ENCODE assay signal across 18 cellular contexts in the genomic region with DNA sequence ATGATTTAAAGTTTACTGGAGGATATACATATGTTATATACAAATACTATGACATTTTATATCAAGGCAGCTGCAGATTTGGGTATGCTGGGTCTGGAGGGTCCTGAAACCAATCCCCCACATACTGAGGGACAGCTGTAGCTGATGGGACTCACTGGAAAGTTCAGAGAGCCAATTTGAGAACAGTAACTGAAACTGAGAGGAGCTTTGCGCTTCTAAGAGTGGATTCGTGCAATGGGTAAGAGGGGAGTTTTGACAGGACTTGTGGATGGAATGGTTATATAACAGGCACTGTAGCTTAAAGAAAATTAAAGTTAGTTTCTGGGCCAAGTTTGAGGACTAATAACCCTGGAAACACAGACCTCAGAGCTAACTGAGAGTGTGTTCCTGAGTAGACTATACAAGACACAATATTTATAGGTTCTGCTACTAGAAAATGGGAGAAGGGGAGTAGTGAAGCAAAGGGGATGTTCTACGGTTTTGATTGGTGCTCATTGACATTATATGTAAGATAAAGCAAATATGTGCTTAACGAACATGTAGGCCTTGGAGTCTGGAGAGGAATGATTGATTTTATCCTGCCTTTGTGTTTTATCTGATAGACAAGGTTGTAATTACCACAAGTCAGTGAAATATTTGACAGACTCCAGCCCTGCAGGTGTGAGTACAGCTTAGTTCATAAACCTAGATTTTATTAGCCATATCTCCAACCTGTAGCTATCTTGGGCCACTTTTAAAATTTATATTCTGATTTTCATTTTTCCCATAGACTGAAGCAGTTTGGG. TPM values are rescaled to one million over a fixed set of nuclear protein-coding genes. Genes with fewer than 3 reads are reported as not detected.
DNase-seq lines count a peak whose midpoint lies in the region; ATAC-seq and TF ChIP-seq lines count a peak whose summit lies in the region.
"Had no signal": no experiment of that assay in that cellular context is flagged by ENCODE, and none has a peak within 500 bp of the region (broad histone marks: within the 10 kb centered on the region; RNA-seq: fewer than 3 reads in every experiment).

No MANE protein-coding gene starts in this region.

- no peaks in the 10 kb centered on the region for H3K27me3 ChIP-seq in H7 (ENCODE audit: control insufficient read depth, insufficient read depth, low read length)
- no peaks in the 10 kb centered on the region for H3K27me3 ChIP-seq in lower lobe of right lung (ENCODE audit: low read depth)
- H3K27me3 ChIP-seq: dorsolateral prefrontal cortex, SJCRH30 had no signal

- no peaks in the 10 kb centered on the region for H3K9me3 Mint-ChIP-seq in MCF 10A (ENCODE audit: unreplicated experiment)
- H3K9me3 Mint-ChIP-seq: IgD-negative memory B cell; naive thymus-derived CD4-positive, alpha-beta T cell had no signal

- ATAC-seq in GM18505 (IDR thresholded peaks at IDR 0.05; ENCODE audit: unreplicated experiment) (peak; percentile 31), GM21360 (IDR thresholded peaks at IDR 0.05; ENCODE audit: unreplicated experiment) (peak; percentile 53), HG02884 (IDR thresholded peaks at IDR 0.05; ENCODE audit: unreplicated experiment) (peak; percentile 41), lower lobe of right lung (no peak)
- ATAC-seq: activated CD8-positive, alpha-beta T cell treated with anti-CD3 and anti-CD28 coated beads, Interleukin-2, amount 10 ng/mL, durations not matched to agents 7 days and 5 days; left lobe of liver; naive thymus-derived CD4-positive, alpha-beta T cell had no signal

- no peak overlapping the region for H3K4me3 Mint-ChIP-seq in MCF 10A (ENCODE audit: unreplicated experiment)
- H3K4me3 Mint-ChIP-seq: activated CD8-positive, alpha-beta T cell treated with anti-CD3 and anti-CD28 coated beads, Interleukin-2, amount 10 ng/mL, durations not matched to agents 7 days and 5 days; naive thymus-derived CD4-positive, alpha-beta T cell had no signal

- H3K36me3 ChIP-seq in H7 (replicated peaks; ENCODE audit: control insufficient read depth, insufficient read depth, low read length) (no peaks in the 10 kb centered on the region), lower lobe of right lung (no peaks in the 10 kb centered on the region)
- H3K36me3 ChIP-seq: SJCRH30 had no signal

- no peaks in the 10 kb centered on the region for H3K4me1 Mint-ChIP-seq in MCF 10A (ENCODE audit: insufficient read depth, unreplicated experiment)

- H3K27ac ChIP-seq in substantia nigra (ENCODE audit: low read depth, low read length, poor library complexity, severe bottlenecking) = no peak overlapping the region
- H3K27ac ChIP-seq in lower lobe of right lung = no peak overlapping the region
- H3K27ac ChIP-seq: dorsolateral prefrontal cortex, SJCRH30 had no signal

- DNase-seq in NCI-H69 (lab: John Stamatoyannopoulos, UW) (peak; percentile 69), H7 (no peak), MCF 10A (ENCODE audit: unreplicated experiment) (no peak), substantia nigra (lab: John Stamatoyannopoulos, UW) (no peak), lower lobe of right lung (no peak)
- DNase-seq: activated CD8-positive, alpha-beta T cell treated with anti-CD3 and anti-CD28 coated beads, Interleukin-2, amount 10 ng/mL, durations not matched to agents 7 days and 5 days; activated gamma-delta T cell; dorsolateral prefrontal cortex; naive thymus-derived CD4-positive, alpha-beta T cell; NCI-H187; retina; SJCRH30; stimulated activated CD4-positive, alpha-beta T cell treated with anti-CD3 and anti-CD28 coated beads, Interleukin-2, amount 100 ng/mL, for 24 hours had no signal

- no peak overlapping the region for H3K4me3 ChIP-seq in H7 (ENCODE audit: insufficient read depth, low read depth, low read length)
- no peak overlapping the region for H3K4me3 ChIP-seq in lower lobe of right lung
- H3K4me3 ChIP-seq: dorsolateral prefrontal cortex, SJCRH30 had no signal

- no peaks in the 10 kb centered on the region for H3K27me3 Mint-ChIP-seq in MCF 10A (ENCODE audit: insufficient read depth, unreplicated experiment)
- H3K27me3 Mint-ChIP-seq: IgD-negative memory B cell; naive thymus-derived CD4-positive, alpha-beta T cell had no signal

- H3K9me3 ChIP-seq in lower lobe of right lung = no peaks in the 10 kb centered on the region
- H3K9me3 ChIP-seq: SJCRH30 had no signal

- H3K36me3 Mint-ChIP-seq in MCF 10A (ENCODE audit: insufficient read depth, unreplicated experiment) = no peaks in the 10 kb centered on the region
- H3K36me3 Mint-ChIP-seq: naive thymus-derived CD4-positive, alpha-beta T cell had no signal

- no TSS peak for BruUV-seq in MCF 10A (replicated peaks; lab: Mats Ljungman, UMichigan)

- TF ChIP-seq POLR2A in GM18505 (IDR thresholded peaks at IDR 0.05; ENCODE audit: borderline replicate concordance, extremely low read depth, insufficient read depth, insufficient read length) = no peak

- POLR2A ChIA-PET in MCF 10A (lab: Yijun Ruan, JAX) = interaction anchor here (0.7 to 1.9 kb wide), 4 partner anchors 14 to 39 kb away, joined by 3 to 6 read pairs (median 4); no protein-coding TSS in a partner anchor

- intact Hi-C loops in MCF 10A (cut with micrococcal nuclease) = no loop called here
- intact Hi-C loops in lower lobe of right lung (cut with DNase I) = no loop called here

- no peak for TF ChIP-seq CTCF in MCF 10A (IDR thresholded peaks at IDR 0.05; ENCODE audit: unreplicated experiment)
- TF ChIP-seq CTCF in lower lobe of right lung (IDR thresholded peaks at IDR 0.05) = no peak

- H3K27ac Mint-ChIP-seq in MCF 10A (ENCODE audit: low read depth, unreplicated experiment) = no peak overlapping the region
- H3K27ac Mint-ChIP-seq: activated CD8-positive, alpha-beta T cell treated with anti-CD3 and anti-CD28 coated beads, Interleukin-2, amount 10 ng/mL, durations not matched to agents 7 days and 5 days; IgD-negative memory B cell had no signal

- H3K4me1 ChIP-seq in lower lobe of right lung = no peaks in the 10 kb centered on the region
- H3K4me1 ChIP-seq: SJCRH30 had no signal

- CTCF ChIA-PET in MCF 10A (lab: Yijun Ruan, JAX) = interaction anchor here (0.6 to 2.7 kb wide), 7 partner anchors 22 to 640 kb away, joined by 3 to 17 read pairs (median 4); no protein-coding TSS in a partner anchor

RNA-seq across cellular contexts. Expression of gene ZMAT3, which starts 4.8 kb away (rescaled TPM):
- 0.48 and 0.78 TPM in 2 replicates for total RNA-seq in H7 (2014; rRNA removed; shearing (Covaris generic))
- 50.9 and 58.0 TPM in 2 replicates for total RNA-seq in MCF 10A (2022)
- total RNA-seq in lower lobe of right lung = 20.6 TPM

Comparison
In these comparisons a context has a peak if more than half of its experiments do, and no peak if none do; other contexts are left out.
1. ATAC-seq: peak in GM18505 (single experiment), GM21360 (single experiment) and HG02884 (single experiment); none in lower lobe of right lung (0 of 2).
2. RNA of gene ZMAT3, which starts 4.8 kb away (total RNA-seq): 50.9 to 58.0 TPM in MCF 10A and 20.6 TPM in lower lobe of right lung (single experiment); 0.48 to 0.78 TPM in H7; every median in the first group is over 10 times any median in the second.